Comparison of ENCODE assay signal across 13 cellular contexts in the genomic region with DNA sequence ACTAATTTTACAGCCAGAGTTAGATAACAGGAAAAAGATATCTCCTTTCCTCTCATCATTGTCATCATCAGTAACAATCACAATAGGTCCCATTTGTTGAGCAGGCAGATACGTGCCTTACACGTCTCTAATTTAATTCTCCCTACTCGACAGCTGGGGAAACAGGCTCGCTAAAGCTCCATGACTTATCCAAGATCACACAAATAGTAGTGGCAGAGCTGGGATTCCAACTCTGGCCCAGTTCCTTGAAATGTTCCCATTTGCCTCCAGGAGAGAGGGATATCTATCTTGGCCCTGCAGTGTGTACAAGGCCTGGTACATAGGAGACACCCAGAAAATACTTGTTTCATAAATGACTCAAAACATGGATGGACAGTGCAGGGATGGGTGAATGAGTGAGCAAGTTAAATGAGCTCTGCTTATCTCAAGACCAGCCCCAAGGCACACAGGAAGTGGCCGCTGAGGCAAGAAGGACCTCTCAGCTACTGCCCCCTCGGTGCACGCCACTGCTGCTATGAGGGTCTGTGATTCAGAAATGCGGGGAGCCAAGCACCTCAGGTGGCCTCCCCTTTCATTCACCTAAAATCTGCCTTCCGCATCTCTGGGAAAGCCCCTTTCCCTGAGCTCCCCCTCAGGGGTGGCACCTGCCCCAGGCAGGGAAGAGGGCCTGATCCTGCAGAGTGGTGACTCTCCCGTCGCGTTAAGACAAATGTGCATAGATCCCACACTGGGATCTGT. TPM values are rescaled to one million over a fixed set of nuclear protein-coding genes. Genes with fewer than 3 reads are reported as not detected.
DNase-seq lines count a peak whose midpoint lies in the region; ATAC-seq and TF ChIP-seq lines count a peak whose summit lies in the region.
"Had no signal": no experiment of that assay in that cellular context is flagged by ENCODE, and none has a peak within 500 bp of the region (broad histone marks: within the 10 kb centered on the region; RNA-seq: fewer than 3 reads in every experiment).

No MANE protein-coding gene starts in this region.

- no peak for ATAC-seq in psoas muscle
- ATAC-seq in HG02885 (IDR thresholded peaks at IDR 0.05; ENCODE audit: poor library complexity, unreplicated experiment): no peak
- ATAC-seq in omental fat pad (ENCODE audit: low FRiP score): no peak
- ATAC-seq: T-cell had no signal

- H3K36me3 ChIP-seq in psoas muscle (ENCODE audit: insufficient read depth in 1 of 2, low read depth in 1 of 2) (no peaks in the 10 kb centered on the region), adrenal gland (replicated peaks in 1 of 2) (no peaks in the 10 kb centered on the region)
- H3K36me3 ChIP-seq: vagina had no signal

- H3K27ac ChIP-seq in cingulate gyrus (ENCODE audit: low read depth, low read length): peak overlapping the region; percentile 44
- H3K27ac ChIP-seq in psoas muscle: peak overlapping the region; percentile 96
- H3K27ac ChIP-seq in adrenal gland: peak overlapping the region in 1 of 5 donors; percentile 56
- H3K27ac ChIP-seq: HL-60, vagina had no signal

- WGBS in psoas muscle, 3 donors: 56 to 84% (median 61%) methylated on average over 12 of the region's 12 CpGs
- 80 to 91% (median 87%) methylated on average over 11 to 12 of the region's 12 CpGs for WGBS in adrenal gland, 4 donors

- peaks cover 53% of the 10 kb centered on the region for H3K4me1 ChIP-seq in psoas muscle
- H3K4me1 ChIP-seq in adrenal gland (replicated peaks in 1 of 2): peaks cover 0 to 11% of the 10 kb centered on the region in 2 donors

- TF ChIP-seq CTCF in GM12864 (IDR thresholded peaks at IDR 0.05; ENCODE audit: low read depth, low read length, missing control alignments) (no peak), NB4 (IDR thresholded peaks at IDR 0.05; ENCODE audit: low read depth, low read length) (no peak), psoas muscle (IDR thresholded peaks at IDR 0.05) (no peak), omental fat pad (IDR thresholded peaks at IDR 0.05) (no peak), adrenal gland (IDR thresholded peaks at IDR 0.05) (no peak)

- H3K9me3 ChIP-seq in psoas muscle: no peaks in the 10 kb centered on the region
- no peaks in the 10 kb centered on the region for H3K9me3 ChIP-seq in adrenal gland (replicated peaks in 1 of 3)
- H3K9me3 ChIP-seq: vagina had no signal

- intact Hi-C loops in psoas muscle (cut with DNase I): loop anchor here (5.0 kb wide), 3 partner anchors 59 to 309 kb away; a partner anchor contains a TSS
- intact Hi-C loops in adrenal gland (cut with DNase I): no loop called here

- TF ChIP-seq POLR2A in NB4 (IDR thresholded peaks at IDR 0.05; ENCODE audit: extremely low read depth, insufficient read length) (no peak), adrenal gland (IDR thresholded peaks at IDR 0.05) (no peak)

- DNase-seq in GM12864 (ENCODE audit: low read depth) (no peak), NB4 (ENCODE audit: low read depth) (peak; percentile 51), psoas muscle (no peak), UCSD-AML1 (lab: John Stamatoyannopoulos, UW; ENCODE audit: unreplicated experiment) (no peak), omental fat pad (ENCODE audit: low spot score) (no peak), adrenal gland (no peak)
- DNase-seq: effector CD8-positive, alpha-beta T cell; NCI-H1105; T-cell had no signal

- H3K27me3 ChIP-seq in psoas muscle (ENCODE audit: insufficient read depth in 3 of 3, low read length in 2 of 3) (no peaks in the 10 kb centered on the region), adrenal gland (no peaks in the 10 kb centered on the region)
- H3K27me3 ChIP-seq: vagina had no signal

- peak overlapping the region; percentile 60 for H3K4me3 ChIP-seq in GM12864 (ENCODE audit: low read depth, low read length)
- no peak overlapping the region for H3K4me3 ChIP-seq in NB4 (ENCODE audit: low read depth, low read length)
- peak overlapping the region; percentile 91 for H3K4me3 ChIP-seq in psoas muscle
- H3K4me3 ChIP-seq in adrenal gland: no peak overlapping the region

RNA-seq across cellular contexts. Expression of a gene that starts 3.7 kb away (rescaled TPM):
- total RNA-seq in psoas muscle (10 to 100 TPM; 11.8 to 60.9 (median 17.4) TPM), omental fat pad (1 to 10 TPM in 2 of 4 donors, under 1 TPM in 2; 0.24 to 2.4 (median 0.95) TPM), adrenal gland (1 to 10 TPM in 5 of 8 donors, under 1 TPM in 3; 0.17 to 2.3 (median 1.1) TPM)
- polyA plus RNA-seq in psoas muscle (1 to 10 TPM; 2.5 to 7.5 (median 3.7) TPM), adrenal gland (1 to 10 TPM in 1 of 3 donors, under 1 TPM in 2; 0.34 to 2.0 (median 0.80) TPM)

Comparison
In these comparisons a context has a peak if more than half of its experiments do, and no peak if none do; other contexts are left out.
1. H3K4me3 ChIP-seq: peak in GM12864 (single experiment) and psoas muscle (single experiment); none in NB4 (single experiment) and adrenal gland (0 of 4).
2. intact Hi-C loops: an anchor here in psoas muscle (5.0 kb wide); none called in adrenal gland.